Comparison of ENCODE assay signal across 9 cellular contexts in genomic region chr2:63343397-63344109, GRCh38.
"Had no signal": no experiment of that assay in that cellular context is flagged by ENCODE, and none has a peak within 500 bp of the region (broad histone marks: within the 10 kb centered on the region; RNA-seq: fewer than 3 reads in every experiment).

No MANE protein-coding gene starts in this region.

- FAIRE-seq: H1, H54, HTR-8/SVneo had no signal

- H3K4me1 Mint-ChIP-seq: IgD-negative memory B cell had no signal

- H3K27me3 Mint-ChIP-seq: IgD-negative memory B cell had no signal

- H3K4me3 Mint-ChIP-seq: GM23338, H9, HFFc6 had no signal

- DNase-seq: H9, HCEC 1CT, HFFc6, KG1 had no signal

- ATAC-seq: GM23338 had no signal

- H2AFZ ChIP-seq: GM23338 had no signal

- H3K4me3 ChIP-seq: GM23338 had no signal

- H3K4me2 ChIP-seq: GM23338 had no signal

- H3K27ac Mint-ChIP-seq: GM23338, H9, HFFc6, IgD-negative memory B cell had no signal
